In the genomic region with DNA sequence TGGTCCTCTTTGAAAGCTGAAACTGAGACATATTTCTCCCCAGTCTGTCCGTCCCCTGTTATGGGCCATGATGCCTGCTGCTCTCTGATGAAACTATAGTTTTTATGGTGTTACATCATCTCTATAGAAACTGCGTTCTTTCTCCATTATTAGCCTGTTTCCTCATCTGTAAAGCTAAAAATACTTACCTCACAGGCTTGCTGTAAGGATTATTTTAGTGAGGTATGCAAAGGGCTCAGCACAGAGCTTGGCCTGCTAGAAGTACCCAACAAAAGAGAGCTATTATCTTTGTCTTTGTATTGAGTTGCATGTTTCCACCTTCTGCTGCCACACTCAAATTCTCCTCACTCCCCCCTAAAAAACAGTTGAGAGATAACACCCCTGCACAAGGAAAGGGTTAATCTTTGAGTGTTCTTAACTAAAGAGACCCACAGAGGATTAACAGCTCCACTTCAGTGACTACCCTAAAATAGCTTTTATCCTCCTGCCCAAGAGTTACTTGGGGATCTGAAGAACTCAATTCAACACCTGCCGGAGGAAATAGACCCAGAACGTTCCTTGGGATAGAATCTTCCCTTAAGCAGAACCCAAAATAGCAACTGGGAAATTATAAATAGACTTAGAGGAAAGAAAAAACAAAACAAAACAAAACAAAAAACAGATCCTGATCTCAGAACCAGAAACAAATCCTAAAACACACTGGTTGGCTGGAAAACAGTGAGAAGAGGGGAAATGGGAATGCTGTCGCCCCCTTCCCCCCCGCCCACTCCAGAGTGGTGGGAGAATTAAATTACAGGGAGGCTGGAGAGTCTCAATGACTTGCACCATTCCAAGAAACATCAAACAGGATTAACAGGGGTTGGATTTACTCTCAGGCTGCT, we compare ENCODE assay signal across 8 cellular contexts. TPM values are rescaled to one million over a fixed set of nuclear protein-coding genes. Genes with fewer than 3 reads are reported as not detected.
DNase-seq lines count a peak whose midpoint lies in the region; ATAC-seq, FAIRE-seq and TF ChIP-seq lines count a peak whose summit lies in the region.

No MANE protein-coding gene starts in this region.

- TF ChIP-seq CTCF in GM12864 (IDR thresholded peaks at IDR 0.05; ENCODE audit: low read depth, low read length, missing control alignments) (no peak), Panc1 (IDR thresholded peaks at IDR 0.05) (no peak), epithelial cell of proximal tubule (conservative IDR thresholded peaks at IDR 0.05; ENCODE audit: low read depth, low read length) (no peak), pancreas (IDR thresholded peaks at IDR 0.05) (no peak)

- H3K4me3 ChIP-seq in GM12864 (ENCODE audit: low read depth, low read length) (peak overlapping the region; percentile 70), Panc1 (ENCODE audit: low read depth in 2 of 2, low read length in 2 of 2) (peak overlapping the region; percentile 66 to 98), epithelial cell of proximal tubule (ENCODE audit: low read depth, low read length) (peak overlapping the region; percentile 100), pancreas (peak overlapping the region in 2 of 4 donors; percentile 96 to 98)

- H3K9me3 ChIP-seq in Panc1 (ENCODE audit: control insufficient read depth, insufficient read depth, low read depth, low read length) (no peaks in the 10 kb centered on the region), pancreas (no peaks in the 10 kb centered on the region)

- no peak for DNase-seq in GM12864 (ENCODE audit: low read depth)
- DNase-seq in Panc1 (ENCODE audit: low read depth, low spot score) = no peak
- no peak for DNase-seq in epithelial cell of proximal tubule (ENCODE audit: low read depth)
- no peak for DNase-seq in pancreas
- DNase-seq in kidney glomerular epithelial cell (lab: John Stamatoyannopoulos, UW) = no peak
- DNase-seq in LoVo (ENCODE audit: low spot score) = no peak
- no peak for DNase-seq in dermis blood vessel endothelial cell

- no peak for FAIRE-seq in pancreas (lab: Jason Lieb, UNC)

- H3K27ac ChIP-seq in Panc1 (ENCODE audit: low read length) (peak overlapping the region; percentile 93), pancreas (peak overlapping the region; percentile 31 to 91 (median 58))

- no peak for ATAC-seq in Panc1
- no peak for ATAC-seq in pancreas
- no peak for ATAC-seq in GM19035 (IDR thresholded peaks at IDR 0.05; ENCODE audit: unreplicated experiment)

- H3K4me1 ChIP-seq in Panc1 (ENCODE audit: control insufficient read depth, insufficient read depth, low read length) (peaks cover 36% of the 10 kb centered on the region), pancreas (peaks cover 38 to 54% (median 53%) of the 10 kb centered on the region in 3 donors)

- TSS peak; percentile 78 for BruUV-seq in Panc1 (replicated peaks; lab: Mats Ljungman, UMichigan)

- 31% methylated on average over 6 of the region's 6 CpGs for WGBS in pancreas, 2 donors

- CTCF ChIA-PET in Panc1 (lab: Charles Lee) = no interaction called here

- POLR2A ChIA-PET in Panc1 (lab: Charles Lee) = interaction anchor here (0.6 kb wide), 1 partner anchor 20 kb away, joined by 3 read pairs; no protein-coding TSS in a partner anchor

- H3K27me3 ChIP-seq in Panc1 (ENCODE audit: control insufficient read depth, insufficient read depth, low read length) (no peaks in the 10 kb centered on the region), pancreas (no peaks in the 10 kb centered on the region)

- intact Hi-C loops in Panc1 (cut with micrococcal nuclease; ENCODE audit: unreplicated experiment) (no loop called here), pancreas (cut with DNase I) (loop anchor here in 1 of 3 donors (10.0 kb wide), 1 partner anchor 279 kb away; no protein-coding TSS in a partner anchor)

- H3K36me3 ChIP-seq in Panc1 (ENCODE audit: control insufficient read depth, insufficient read depth, low read length) (peaks cover 9% of the 10 kb centered on the region), pancreas (peaks cover 0 to 8% (median 3%) of the 10 kb centered on the region in 3 donors)

- in situ Hi-C loops in Panc1 (cut with HindIII; ENCODE audit: low pct_unique_long_range_greater_than_20kb, low sequenced_read_pairs) = no loop called here

RNA-seq across cellular contexts. Expression of gene PLAGL2, which starts 1.8 kb away (rescaled TPM):
- total RNA-seq in Panc1 (2021; ENCODE audit: unreplicated experiment) = 40.6 TPM
- polyA plus RNA-seq in Panc1 (2012; ENCODE audit: insufficient read length) = 18.8 TPM
- 7.8 and 9.0 TPM in 2 replicates for total RNA-seq in epithelial cell of proximal tubule
- 1 to 10 TPM; 3.3 to 7.2 (median 4.6) TPM for total RNA-seq in pancreas
- 1 to 10 TPM; 2.4 to 4.4 TPM for polyA plus RNA-seq in pancreas
- total RNA-seq in dermis blood vessel endothelial cell = 2.6 and 4.1 TPM in 2 replicates

RNA-seq across cellular contexts. Expression of gene POFUT1, which starts 1.9 kb away (rescaled TPM):
- 138 TPM for total RNA-seq in Panc1 (2021; ENCODE audit: unreplicated experiment)
- polyA plus RNA-seq in Panc1 (2012; ENCODE audit: insufficient read length) = 109 TPM
- total RNA-seq in epithelial cell of proximal tubule = 23.8 and 45.9 TPM in 2 replicates
- total RNA-seq in pancreas = 10 to 100 TPM; 10.9 to 20.7 (median 16.8) TPM
- polyA plus RNA-seq in pancreas = 10 to 100 TPM in 1 of 2 donors, 1 to 10 TPM in 1; 7.3 to 10.3 TPM
- total RNA-seq in dermis blood vessel endothelial cell = 35.2 and 49.7 TPM in 2 replicates
